In genomic region chr1:43708006-43708412, GRCh38 we compare ENCODE assay signal across 1 cellular context.
TF ChIP-seq lines count a peak whose summit lies in the region.

No MANE protein-coding gene starts in this region.

TF ChIP-seq in H1, 55 proteins besides CTCF, POLR2A, EP300 and RAD21:
- TF ChIP-seq HDAC6 (IDR thresholded peaks at IDR 0.05; ENCODE audit: low read depth, low read length) (no peak), HDAC2 (IDR thresholded peaks at IDR 0.05; ENCODE audit: borderline replicate concordance in 1 of 2, low read depth in 2 of 2, low read length in 2 of 2) (peak in 1 of 2 experiments; percentile 67; a peak in 2 of 4 replicates), ZNF274 (IDR thresholded peaks at IDR 0.05; ENCODE audit: borderline replicate concordance, extremely low read depth, low read length) (no peak), KDM4A (IDR thresholded peaks at IDR 0.05; ENCODE audit: low read depth, low read length, severe bottlenecking) (no peak)
TF ChIP-seq in H1: peak in this region for 1.
